10 cellular contexts compared by ENCODE assay signal in the genomic region with DNA sequence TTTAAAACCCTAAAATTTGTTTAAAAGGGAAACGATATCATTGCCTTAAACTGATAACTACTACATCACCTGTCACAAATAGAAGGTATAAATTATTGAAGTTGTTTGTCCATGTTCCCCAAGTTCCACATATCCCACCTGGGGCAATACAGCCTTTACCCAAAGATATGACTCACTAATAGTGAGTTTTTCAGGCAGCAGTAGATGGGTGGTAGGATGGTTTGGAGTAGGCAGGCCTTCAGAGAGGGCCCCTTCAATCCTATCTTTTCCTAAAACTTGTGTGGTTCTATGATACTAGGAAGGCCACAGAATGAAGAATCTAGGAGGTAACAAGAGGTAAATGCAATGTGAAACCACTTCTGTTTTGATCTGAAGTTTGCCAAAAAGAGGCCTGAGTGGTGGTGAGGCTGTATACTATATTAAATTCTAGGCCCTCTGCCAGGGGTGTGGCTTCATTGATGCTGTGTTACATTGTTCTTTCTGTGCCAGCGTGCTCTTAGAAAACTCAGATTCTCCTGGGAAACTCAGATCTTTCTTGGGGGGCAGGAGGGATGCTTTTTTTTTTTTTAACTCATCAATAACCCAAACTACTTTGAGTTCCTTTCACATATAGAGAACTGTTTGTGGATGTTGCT. TPM values are rescaled to one million over a fixed set of nuclear protein-coding genes. Genes with fewer than 3 reads are reported as not detected.
DNase-seq lines count a peak whose midpoint lies in the region; ATAC-seq, FAIRE-seq and TF ChIP-seq lines count a peak whose summit lies in the region.
"Had no signal": no experiment of that assay in that cellular context is flagged by ENCODE, and none has a peak within 500 bp of the region (broad histone marks: within the 10 kb centered on the region; RNA-seq: fewer than 3 reads in every experiment).

No MANE protein-coding gene starts in this region.

- H3K9ac ChIP-seq in astrocyte (ENCODE audit: low read length), result no peak overlapping the region

- TF ChIP-seq CTCF in astrocyte (IDR thresholded peaks at IDR 0.05; ENCODE audit: insufficient read depth, low read depth, low read length), result no peak

- no peak overlapping the region for H2AFZ ChIP-seq in astrocyte (ENCODE audit: low read depth, low read length)

- no peaks in the 10 kb centered on the region for H3K79me2 ChIP-seq in astrocyte (ENCODE audit: insufficient read depth, low read length)

- H3K9me3 ChIP-seq in astrocyte (ENCODE audit: insufficient read depth, low read depth, low read length) (no peaks in the 10 kb centered on the region), small intestine (ENCODE audit: control insufficient read depth, low read depth) (no peaks in the 10 kb centered on the region)
- H3K9me3 ChIP-seq: SJSA1 had no signal

- no peak for TF ChIP-seq POLR2A in H54 (IDR thresholded peaks at IDR 0.05; ENCODE audit: low read depth, low read length)

- DNase-seq in H54 (ENCODE audit: insufficient read length, low spot score), result no peak
- DNase-seq in astrocyte (ENCODE audit: low read depth), result peak; percentile 33
- peak; percentile 31 for DNase-seq in left cardiac atrium
- peak; percentile 50 for DNase-seq in small intestine
- DNase-seq in NCI-H1694 treated with DMSO at 0.1 percent for 48 hours (lab: John Stamatoyannopoulos, UW), result no peak
- DNase-seq in stimulated activated CD4-positive, alpha-beta T cell treated with anti-CD3 and anti-CD28 coated beads, Interleukin-4, amount 100 ng/mL, for 4 hours, result no peak

- no peak overlapping the region for H3K27ac ChIP-seq in astrocyte (ENCODE audit: low read depth, low read length)
- H3K27ac ChIP-seq in small intestine (ENCODE audit: low read depth in 1 of 2, low read length in 1 of 2), result peak overlapping the region in 1 of 2 donors; percentile 51
- H3K27ac ChIP-seq: SJSA1 had no signal

- H3K4me3 ChIP-seq in astrocyte (ENCODE audit: insufficient read depth, low read depth, low read length) (no peak overlapping the region), small intestine (ENCODE audit: low read depth in 1 of 2, low read length in 2 of 2) (no peak overlapping the region)
- H3K4me3 ChIP-seq: SJSA1 had no signal

- H3K27ac Mint-ChIP-seq in astrocyte (ENCODE audit: unreplicated experiment), result no peak overlapping the region

- H3K36me3 ChIP-seq in astrocyte (ENCODE audit: insufficient read depth, low read length), result no peaks in the 10 kb centered on the region
- H3K36me3 ChIP-seq in small intestine (ENCODE audit: control insufficient read depth in 2 of 2, insufficient read depth in 2 of 2, low read length in 2 of 2), result no peaks in the 10 kb centered on the region
- H3K36me3 ChIP-seq: SJSA1 had no signal

- H3K9me3 Mint-ChIP-seq in astrocyte (ENCODE audit: unreplicated experiment), result peaks cover under 1% of the 10 kb centered on the region
- H3K9me3 Mint-ChIP-seq: central memory CD8-positive, alpha-beta T cell had no signal

- FAIRE-seq in H54 (lab: Jason Lieb, UNC), result peak; percentile 15
- no peak for FAIRE-seq in astrocyte (lab: Jason Lieb, UNC)
- FAIRE-seq in small intestine (lab: Jason Lieb, UNC), result no peak

- H3K36me3 Mint-ChIP-seq in astrocyte (ENCODE audit: low read depth, unreplicated experiment), result no peaks in the 10 kb centered on the region

- peaks cover 8% of the 10 kb centered on the region for H3K4me1 ChIP-seq in astrocyte (ENCODE audit: insufficient read depth, low read length)
- H3K4me1 ChIP-seq in small intestine (ENCODE audit: control insufficient read depth in 2 of 2, insufficient read depth in 1 of 2, low read depth in 1 of 2, low read length in 1 of 2), result peaks cover 10 to 18% of the 10 kb centered on the region in 2 donors

- H4K20me1 ChIP-seq in astrocyte (ENCODE audit: insufficient read depth, low read length), result no peaks in the 10 kb centered on the region

- ATAC-seq in left cardiac atrium (peak; percentile 24 to 65), HG02973 (IDR thresholded peaks at IDR 0.05; ENCODE audit: unreplicated experiment) (no peak), HG02852 (IDR thresholded peaks at IDR 0.05; ENCODE audit: unreplicated experiment) (no peak)

- no peak overlapping the region for H3K4me3 Mint-ChIP-seq in astrocyte (ENCODE audit: unreplicated experiment)
- H3K4me3 Mint-ChIP-seq: central memory CD8-positive, alpha-beta T cell had no signal

- no peaks in the 10 kb centered on the region for H3K27me3 Mint-ChIP-seq in astrocyte (ENCODE audit: low read depth, unreplicated experiment)
- H3K27me3 Mint-ChIP-seq: central memory CD8-positive, alpha-beta T cell had no signal

- H3K27me3 ChIP-seq in astrocyte (ENCODE audit: insufficient read depth, low read length) (no peaks in the 10 kb centered on the region), small intestine (ENCODE audit: control insufficient read depth in 2 of 2, insufficient read depth in 2 of 2, low read length in 2 of 2) (no peaks in the 10 kb centered on the region)
- H3K27me3 ChIP-seq: SJSA1 had no signal

- peaks cover 14% of the 10 kb centered on the region for H3K4me1 Mint-ChIP-seq in astrocyte (ENCODE audit: low read depth, unreplicated experiment)
- H3K4me1 Mint-ChIP-seq: central memory CD8-positive, alpha-beta T cell had no signal

- intact Hi-C loops in left cardiac atrium (cut with DNase I), result loop anchor here in 1 of 2 donors (5.0 kb wide), 1 partner anchor 40 kb away; no protein-coding TSS in a partner anchor

- WGBS in small intestine, 3 donors, result 27 to 53% (median 38%) methylated on average over 2 of the region's 2 CpGs

- peak overlapping the region; percentile 43 for H3K4me2 ChIP-seq in astrocyte (ENCODE audit: low read length)

RNA-seq across cellular contexts. Expression of gene CYSTM1, which starts 7.2 kb away (rescaled TPM):
- total RNA-seq in astrocyte (35.2 and 46.3 TPM in 2 replicates), left cardiac atrium (10 to 100 TPM; 61.7 to 74.6 TPM)
- 100 to 1,000 TPM; 273 to 884 (median 819) TPM for polyA plus RNA-seq in small intestine

RNA-seq across cellular contexts. Expression of gene IGIP, which starts 56.5 kb away (rescaled TPM):
- total RNA-seq in astrocyte (2.4 and 2.6 TPM in 2 replicates), left cardiac atrium (10 to 100 TPM; 12.3 to 14.4 TPM)
- polyA plus RNA-seq in small intestine, result 1 to 10 TPM; 4.6 to 8.3 (median 7.6) TPM

Comparison
In these comparisons a context has a peak if more than half of its experiments do, and no peak if none do; other contexts are left out.
1. DNase-seq: peak in astrocyte (single experiment), left cardiac atrium (single experiment) and small intestine (single experiment); none in H54 (single experiment), NCI-H1694 treated with DMSO at 0.1 percent for 48 hours (single experiment) and stimulated activated CD4-positive, alpha-beta T cell treated with anti-CD3 and anti-CD28 coated beads, Interleukin-4, amount 100 ng/mL, for 4 hours (0 of 2).
2. ATAC-seq: peak in left cardiac atrium (2 of 2); none in HG02973 (single experiment) and HG02852 (single experiment).